In genomic region chr12:7434670-7435069, GRCh38 we compare ENCODE assay signal across 24 cellular contexts. TPM values are rescaled to one million over a fixed set of nuclear protein-coding genes. Genes with fewer than 3 reads are reported as not detected.
"Had no signal": no experiment of that assay in that cellular context is flagged by ENCODE, and none has a peak within 500 bp of the region (broad histone marks: within the 10 kb centered on the region; RNA-seq: fewer than 3 reads in every experiment).

No MANE protein-coding gene starts in this region.

- ATAC-seq: activated CD8-positive, alpha-beta T cell treated with anti-CD3 and anti-CD28 coated beads for 36 hours; activated naive CD8-positive, alpha-beta T cell treated with anti-CD3 and anti-CD28 coated beads, Interleukin-2, amount 50 U/mL, for 24 hours; mucosa of descending colon; right lobe of liver; stimulated activated memory B cell treated with anti-CD40 and anti-IgM and Interleukin-4, amounts not matched to agents 10 μg/mL and 1 μg/mL and 100 μg/mL, for 72 hours had no signal

- H3K27me3 ChIP-seq: ovary had no signal

- DNase-seq: activated CD4-positive, alpha-beta T cell treated with anti-CD3 and anti-CD28 coated beads, Interleukin-2, amount 10 ng/mL, durations not matched to agents 7 days and 5 days; activated CD4-positive, CD25-positive, alpha-beta regulatory T cell treated with anti-CD3 and anti-CD28 coated beads, Interleukin-2, amount 50 U/mL, for 72 hours; activated CD8-positive, alpha-beta T cell treated with anti-CD3 and anti-CD28 coated beads for 36 hours; activated gamma-delta T cell treated with Interleukin-2 at 50 U/mL for 16 hours; activated naive CD8-positive, alpha-beta T cell treated with anti-CD3 and anti-CD28 coated beads, Interleukin-2, amount 50 U/mL, for 24 hours; amygdala; endodermal cell; left ventricle myocardium inferior; mucosa of descending colon; ovary; right lobe of liver; stimulated activated CD4-positive, alpha-beta T cell treated with anti-CD3 and anti-CD28 coated beads, Interleukin-12 subunit alpha, Interleukin-12 subunit beta, amount 100 ng/mL, for 4 hours; stimulated activated CD4-positive, alpha-beta T cell treated with anti-CD3 and anti-CD28 coated beads, Interleukin-4, amount 100 ng/mL, for 24 hours had no signal

- H3K4me3 Mint-ChIP-seq: activated CD4-positive, alpha-beta T cell treated with anti-CD3 and anti-CD28 coated beads, Interleukin-2, amount 10 ng/mL, durations not matched to agents 7 days and 5 days; activated CD8-positive, alpha-beta T cell treated with anti-CD3 and anti-CD28 coated beads for 36 hours; activated naive CD4-positive, alpha-beta T cell treated with anti-CD3 and anti-CD28 coated beads, Interleukin-2, amount 50 U/mL, for 24 hours; activated naive CD8-positive, alpha-beta T cell treated with anti-CD3 and anti-CD28 coated beads, Interleukin-2, amount 50 U/mL, for 24 hours; central memory CD8-positive, alpha-beta T cell; dendritic cell treated with granulocyte-macrophage colony-stimulating factor and Interleukin-4, amounts not matched to agents 40 ng/mL and 50 ng/mL, for 4 days; endodermal cell; natural killer cell treated with Interleukin-12 subunit alpha and Interleukin-12 subunit beta and Interleukin-15 and Interleukin-18, amount 100 ng/mL, for 72 hours; stimulated activated memory B cell treated with anti-CD40 and anti-IgM and Interleukin-4, amounts not matched to agents 10 μg/mL and 1 μg/mL and 100 μg/mL, for 72 hours had no signal

- H3K9me3 ChIP-seq: esophagus muscularis mucosa, left ventricle myocardium inferior, mucosa of descending colon, ovary, right lobe of liver had no signal

- H3K27ac Mint-ChIP-seq: activated CD4-positive, alpha-beta T cell treated with anti-CD3 and anti-CD28 coated beads, Interleukin-2, amount 10 ng/mL, durations not matched to agents 7 days and 5 days; activated CD8-positive, alpha-beta T cell treated with anti-CD3 and anti-CD28 coated beads for 36 hours; activated naive CD4-positive, alpha-beta T cell treated with anti-CD3 and anti-CD28 coated beads, Interleukin-2, amount 50 U/mL, for 24 hours; activated naive CD8-positive, alpha-beta T cell treated with anti-CD3 and anti-CD28 coated beads, Interleukin-2, amount 50 U/mL, for 24 hours; dendritic cell treated with granulocyte-macrophage colony-stimulating factor and Interleukin-4, amounts not matched to agents 40 ng/mL and 50 ng/mL, for 4 days; endodermal cell; natural killer cell treated with Interleukin-12 subunit alpha and Interleukin-12 subunit beta and Interleukin-15 and Interleukin-18, amount 100 ng/mL, for 72 hours; progenitor cell of endocrine pancreas; stimulated activated memory B cell treated with anti-CD40 and anti-IgM and Interleukin-4, amounts not matched to agents 10 μg/mL and 1 μg/mL and 100 μg/mL, for 72 hours had no signal

- H3K4me1 Mint-ChIP-seq: activated naive CD4-positive, alpha-beta T cell treated with anti-CD3 and anti-CD28 coated beads, Interleukin-2, amount 50 U/mL, for 24 hours; activated naive CD8-positive, alpha-beta T cell treated with anti-CD3 and anti-CD28 coated beads, Interleukin-2, amount 50 U/mL, for 24 hours; central memory CD8-positive, alpha-beta T cell; stimulated activated memory B cell treated with anti-CD40 and anti-IgM and Interleukin-4, amounts not matched to agents 10 μg/mL and 1 μg/mL and 100 μg/mL, for 72 hours had no signal

- H3K4me3 ChIP-seq: esophagus muscularis mucosa, left ventricle myocardium inferior, lung, mucosa of descending colon, ovary, right lobe of liver, skin epidermis, tibial nerve had no signal

- H3K9me3 Mint-ChIP-seq: activated CD4-positive, alpha-beta T cell treated with anti-CD3 and anti-CD28 coated beads, Interleukin-2, amount 10 ng/mL, durations not matched to agents 7 days and 5 days; activated CD8-positive, alpha-beta T cell treated with anti-CD3 and anti-CD28 coated beads for 36 hours; activated naive CD4-positive, alpha-beta T cell treated with anti-CD3 and anti-CD28 coated beads, Interleukin-2, amount 50 U/mL, for 24 hours; activated naive CD8-positive, alpha-beta T cell treated with anti-CD3 and anti-CD28 coated beads, Interleukin-2, amount 50 U/mL, for 24 hours; central memory CD8-positive, alpha-beta T cell; natural killer cell treated with Interleukin-12 subunit alpha and Interleukin-12 subunit beta and Interleukin-15 and Interleukin-18, amount 100 ng/mL, for 72 hours had no signal

- H3K4me1 ChIP-seq: left ventricle myocardium inferior, right lobe of liver, tibial nerve had no signal

- H3K36me3 ChIP-seq: esophagus muscularis mucosa, left ventricle myocardium inferior, ovary, right lobe of liver, tibial nerve had no signal

- H3K27ac ChIP-seq: esophagus muscularis mucosa, left ventricle myocardium inferior, ovary, right lobe of liver, skin epidermis, tibial nerve had no signal

RNA-seq across cellular contexts. Expression of gene CD163L1, which starts 9.3 kb away (rescaled TPM):
- total RNA-seq: activated CD4-positive, alpha-beta T cell treated with anti-CD3 and anti-CD28 coated beads, Interleukin-2, amount 10 ng/mL, durations not matched to agents 7 days and 5 days; activated CD8-positive, alpha-beta T cell treated with anti-CD3 and anti-CD28 coated beads for 36 hours; bronchial epithelial cell; natural killer cell treated with Interleukin-12 subunit alpha and Interleukin-12 subunit beta and Interleukin-15 and Interleukin-18, amount 100 ng/mL, for 72 hours had no signal
